Comparison of ENCODE assay signal across 16 cellular contexts in the genomic region with DNA sequence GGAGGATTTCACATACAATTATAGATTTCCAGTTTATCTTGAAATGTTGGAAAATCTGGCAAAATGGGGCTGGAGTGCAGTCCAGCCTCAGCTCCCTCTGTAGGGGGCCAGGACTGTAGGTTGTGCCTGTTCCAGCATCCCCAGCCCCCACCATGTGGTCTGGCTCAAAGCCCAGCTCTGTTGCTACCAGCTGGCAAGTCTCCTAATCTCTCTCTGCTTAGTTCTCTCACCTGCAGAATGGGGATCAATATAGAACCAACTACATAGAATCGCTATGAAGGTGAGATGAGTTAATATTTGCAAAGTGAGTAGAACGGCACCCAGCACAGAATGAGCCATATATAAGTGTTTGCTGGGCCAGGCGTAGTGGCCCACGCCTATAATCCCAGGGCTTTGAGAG. TPM values are rescaled to one million over a fixed set of nuclear protein-coding genes. Genes with fewer than 3 reads are reported as not detected.
DNase-seq lines count a peak whose midpoint lies in the region; ATAC-seq, FAIRE-seq and TF ChIP-seq lines count a peak whose summit lies in the region.
"Had no signal": no experiment of that assay in that cellular context is flagged by ENCODE, and none has a peak within 500 bp of the region (broad histone marks: within the 10 kb centered on the region; RNA-seq: fewer than 3 reads in every experiment).

No MANE protein-coding gene starts in this region.

- no peak overlapping the region for H4K5ac ChIP-seq in H1 (ENCODE audit: insufficient read length, low read depth, low read length)

- no peaks in the 10 kb centered on the region for H3K36me3 Mint-ChIP-seq in Calu3 (ENCODE audit: insufficient read depth, unreplicated experiment)
- H3K36me3 Mint-ChIP-seq in naive thymus-derived CD4-positive, alpha-beta T cell, result no peaks in the 10 kb centered on the region

- 88% methylated on average over 4 of the region's 4 CpGs; no CpG with 5 or more reads in 1 of the 2 experiments for WGBS in H1 (ENCODE audit: extremely low coverage in 1 of 2, insufficient coverage in 1 of 2, insufficient read length in 1 of 2, insufficient replicate concordance in 2 of 2, low coverage in 1 of 2, low lambda C conversion rate in 2 of 2, missing lambda C conversion rate in 1 of 2), 2 experiments

- BruUV-seq in Calu3 (replicated peaks; lab: Mats Ljungman, UMichigan), result no TSS peak

- no peak overlapping the region for H3K9ac ChIP-seq in H1 (replicated peaks in 1 of 4; ENCODE audit: extremely low read depth in 1 of 4, low read depth in 3 of 4, low read length in 3 of 4)

- POLR2A ChIA-PET in H1 (lab: Charles Lee; ENCODE audit: partially characterized antibody), result interaction anchor here (0.8 to 1.6 kb wide), 2 partner anchors 11 to 50 kb away, joined by 3 to 4 read pairs; partner anchors contain the start of gene TARDBP
- POLR2A ChIA-PET in naive thymus-derived CD4-positive, alpha-beta T cell (lab: Charles Lee), result no interaction called here

- H4K8ac ChIP-seq in H1 (ENCODE audit: extremely low read depth, insufficient read depth, low read length), result no peak overlapping the region

- TF ChIP-seq POLR2A in H1 (IDR thresholded peaks at IDR 0.05; ENCODE audit: control extremely low read depth in 1 of 2, low read depth in 2 of 2, low read length in 2 of 2), result no peak

- H4K91ac ChIP-seq in H1 (replicated peaks; ENCODE audit: insufficient read length, low read length), result no peak overlapping the region

- no peaks in the 10 kb centered on the region for H3K9me3 ChIP-seq in H1 (ENCODE audit: insufficient read depth in 2 of 2, low read depth in 1 of 2, low read length in 1 of 2)
- no peaks in the 10 kb centered on the region for H3K9me3 ChIP-seq in naive thymus-derived CD4-positive, alpha-beta T cell (ENCODE audit: control insufficient read depth in 2 of 3, low read length in 3 of 3)
- H3K9me3 ChIP-seq: gastrocnemius medialis, Peyer's patch, spleen had no signal

- no peak overlapping the region for H3K14ac ChIP-seq in H1 (ENCODE audit: insufficient read length)

- H3K27ac Mint-ChIP-seq in Calu3 (ENCODE audit: unreplicated experiment), result no peak overlapping the region
- H3K27ac Mint-ChIP-seq in naive thymus-derived CD4-positive, alpha-beta T cell, result no peak overlapping the region
- H3K27ac Mint-ChIP-seq: H9 had no signal

- H3K4me3 Mint-ChIP-seq in Calu3 (ENCODE audit: low read depth, unreplicated experiment), result no peak overlapping the region
- no peak overlapping the region for H3K4me3 Mint-ChIP-seq in naive thymus-derived CD4-positive, alpha-beta T cell
- H3K4me3 Mint-ChIP-seq: H9, neural crest cell had no signal

- no peak for FAIRE-seq in H1 (lab: Jason Lieb, UNC)

- CTCF ChIA-PET in Calu3 (lab: Charles Lee), result interaction anchor here (1.1 to 1.4 kb wide), 2 partner anchors 14 to 17 kb away, joined by 3 to 5 read pairs; no protein-coding TSS in a partner anchor
- CTCF ChIA-PET in H1 (lab: Charles Lee; ENCODE audit: partially characterized antibody), result interaction anchor here (0.7 to 4.6 kb wide), 6 partner anchors 8 to 53 kb away, joined by 3 to 29 read pairs (median 10); no protein-coding TSS in a partner anchor
- CTCF ChIA-PET in naive thymus-derived CD4-positive, alpha-beta T cell (lab: Charles Lee), result interaction anchor here (0.5 kb wide), 1 partner anchor 511 kb away, joined by 3 read pairs; no protein-coding TSS in a partner anchor

- no peak overlapping the region for H3K18ac ChIP-seq in H1 (ENCODE audit: extremely low read depth, low read length)

- H2AFZ ChIP-seq in H1 (ENCODE audit: low read length), result no peak overlapping the region

- H2BK12ac ChIP-seq in H1 (ENCODE audit: low read depth, low read length), result no peak overlapping the region

- H3K23ac ChIP-seq in H1 (ENCODE audit: insufficient read length), result no peak overlapping the region

- H3K4me3 ChIP-seq in H1 (ENCODE audit: extremely low read depth in 1 of 4, insufficient read depth in 2 of 4, low read depth in 3 of 4, low read length in 4 of 4), result no peak overlapping the region
- H3K4me3 ChIP-seq in naive thymus-derived CD4-positive, alpha-beta T cell (ENCODE audit: low read length), result no peak overlapping the region
- H3K4me3 ChIP-seq: gastrocnemius medialis, Peyer's patch, spleen had no signal

- H3K36me3 ChIP-seq in H1 (ENCODE audit: control insufficient read depth in 2 of 4, insufficient read depth in 4 of 4, low read length in 3 of 4), result no peaks in the 10 kb centered on the region
- no peaks in the 10 kb centered on the region for H3K36me3 ChIP-seq in naive thymus-derived CD4-positive, alpha-beta T cell (ENCODE audit: control insufficient read depth in 2 of 3, insufficient read depth in 3 of 3, low read length in 3 of 3)
- H3K36me3 ChIP-seq: gastrocnemius medialis, Peyer's patch, spleen had no signal

- ATAC-seq in HG03442 (IDR thresholded peaks at IDR 0.05; ENCODE audit: unreplicated experiment), result no peak
- no peak for ATAC-seq in naive thymus-derived CD4-positive, alpha-beta T cell
- ATAC-seq: gastrocnemius medialis had no signal

- TF ChIP-seq CTCF in Calu3 (IDR thresholded peaks at IDR 0.05; ENCODE audit: unreplicated experiment), result no peak
- no peak for TF ChIP-seq CTCF in H1 (IDR thresholded peaks at IDR 0.05; ENCODE audit: control extremely low read depth in 1 of 3, insufficient read depth in 1 of 3, low read depth in 1 of 3, low read length in 3 of 3)

- no peak overlapping the region for H2BK5ac ChIP-seq in H1 (ENCODE audit: low read depth, low read length)

- no peak overlapping the region for H2BK120ac ChIP-seq in H1 (replicated peaks; ENCODE audit: low read depth, low read length)

- H3K79me1 ChIP-seq in H1 (ENCODE audit: low read depth, low read length), result no peaks in the 10 kb centered on the region

- peak overlapping the region; percentile 81; the same call in 1 of the 2 replicates for H2BK15ac ChIP-seq in H1 (ENCODE audit: low read length)

- H2BK20ac ChIP-seq in H1 (ENCODE audit: low read length), result no peak overlapping the region

- DNase-seq in Calu3 (peak; percentile 64), NCI-H128 (lab: John Stamatoyannopoulos, UW; ENCODE audit: unreplicated experiment) (peak; percentile 80), NCI-H524 treated with DMSO at 0.1 percent for 48 hours (lab: John Stamatoyannopoulos, UW) (peak; percentile 72), H1 (ENCODE audit: low read depth in 1 of 2, low spot score in 2 of 2) (no peak), posterior vena cava (ENCODE audit: low spot score) (no peak), caudate nucleus (lab: John Stamatoyannopoulos, UW) (no peak)
- no peak for DNase-seq in naive thymus-derived CD4-positive, alpha-beta T cell
- DNase-seq: activated CD8-positive, alpha-beta memory T cell treated with anti-CD3 and anti-CD28 coated beads, Interleukin-2, amount 50 U/mL, for 48 hours; effector CD4-positive, alpha-beta T cell; gastrocnemius medialis; H9; Karpas-422; Peyer's patch; spleen had no signal

- TF ChIP-seq RAD21 in H1 (IDR thresholded peaks at IDR 0.05 in 1 of 2, conservative IDR thresholded peaks at IDR 0.05 in 1 of 2; ENCODE audit: low read depth in 2 of 2, low read length in 2 of 2), result no peak

- H3K79me2 ChIP-seq in H1 (ENCODE audit: control insufficient read depth in 1 of 2, insufficient read depth in 2 of 2, low read length in 2 of 2), result no peaks in the 10 kb centered on the region

- H3K27ac ChIP-seq in H1 (ENCODE audit: low read depth, low read length) (no peak overlapping the region), caudate nucleus (ENCODE audit: low read depth, low read length) (no peak overlapping the region)
- no peak overlapping the region for H3K27ac ChIP-seq in naive thymus-derived CD4-positive, alpha-beta T cell (ENCODE audit: low read depth, low read length)
- H3K27ac ChIP-seq: gastrocnemius medialis, Peyer's patch, spleen had no signal

- H3K4me1 ChIP-seq in H1 (replicated peaks in 1 of 4; ENCODE audit: control insufficient read depth in 3 of 4, insufficient read depth in 4 of 4, low read length in 3 of 4), result peaks cover 0 to 14% (median 9%) of the 10 kb centered on the region in 4 experiments; a peak in 6 of 7 replicates
- peaks cover 0 to 7% of the 10 kb centered on the region in 2 donors for H3K4me1 ChIP-seq in naive thymus-derived CD4-positive, alpha-beta T cell (ENCODE audit: control insufficient read depth in 2 of 2, insufficient read depth in 2 of 2, low read length in 2 of 2)

- no peak overlapping the region for H2AK5ac ChIP-seq in H1 (ENCODE audit: low read depth, low read length)

- H4K20me1 ChIP-seq in H1 (replicated peaks in 1 of 2; ENCODE audit: control insufficient read depth in 1 of 2, insufficient read depth in 2 of 2, low read length in 2 of 2), result no peaks in the 10 kb centered on the region

- H3K4me1 Mint-ChIP-seq in Calu3 (ENCODE audit: low read depth, unreplicated experiment), result no peaks in the 10 kb centered on the region
- H3K4me1 Mint-ChIP-seq in naive thymus-derived CD4-positive, alpha-beta T cell, result peaks cover 10 to 27% (median 19%) of the 10 kb centered on the region in 7 donors

- H3K27me3 Mint-ChIP-seq in Calu3 (ENCODE audit: unreplicated experiment), result peaks cover 11% of the 10 kb centered on the region
- peaks cover 0 to 19% (median 5%) of the 10 kb centered on the region in 5 donors for H3K27me3 Mint-ChIP-seq in naive thymus-derived CD4-positive, alpha-beta T cell

- no peaks in the 10 kb centered on the region; a peak in 1 of 7 replicates for H3K27me3 ChIP-seq in H1 (replicated peaks in 1 of 4; ENCODE audit: control insufficient read depth in 3 of 4, extremely low read depth in 1 of 4, insufficient read depth in 3 of 4, low read length in 3 of 4)
- H3K27me3 ChIP-seq in naive thymus-derived CD4-positive, alpha-beta T cell (ENCODE audit: control insufficient read depth in 2 of 2, insufficient read depth in 2 of 2, low read length in 2 of 2), result no peaks in the 10 kb centered on the region
- H3K27me3 ChIP-seq: gastrocnemius medialis, Peyer's patch had no signal

- H3K4ac ChIP-seq in H1 (replicated peaks; ENCODE audit: insufficient read length, low read depth, low read length), result no peak overlapping the region

- H3K56ac ChIP-seq in H1 (replicated peaks; ENCODE audit: insufficient read length, low read depth, low read length), result no peak overlapping the region

- intact Hi-C loops in Calu3 (cut with micrococcal nuclease; ENCODE audit: unreplicated experiment) (no loop called here), posterior vena cava (cut with DNase I) (no loop called here)
- intact Hi-C loops in naive thymus-derived CD4-positive, alpha-beta T cell (cut with micrococcal nuclease), result no loop called here

- TF ChIP-seq EP300 in H1 (IDR thresholded peaks at IDR 0.05; ENCODE audit: borderline replicate concordance in 1 of 2, low read depth in 2 of 2, low read length in 2 of 2), result no peak

- no peaks in the 10 kb centered on the region for H3K23me2 ChIP-seq in H1 (ENCODE audit: low read depth, low read length)

- no peak overlapping the region for H3K4me2 ChIP-seq in H1 (ENCODE audit: insufficient read depth in 1 of 2, low read depth in 2 of 2, low read length in 2 of 2)

- no peaks in the 10 kb centered on the region for H3K9me3 Mint-ChIP-seq in Calu3 (ENCODE audit: low read depth, unreplicated experiment)
- H3K9me3 Mint-ChIP-seq in naive thymus-derived CD4-positive, alpha-beta T cell, result no peaks in the 10 kb centered on the region
- H3K9me3 Mint-ChIP-seq: neural crest cell had no signal

RNA-seq across cellular contexts. Expression of gene TARDBP, which starts 50.0 kb away (rescaled TPM):
- total RNA-seq in Calu3 (2022), result 124 and 130 TPM in 2 replicates
- total RNA-seq in H1 (2021; fragmentation: NEBNext Ultra II Directional; extraction: Animal tissue kit (Norgen Biotek cat#: 25700)), result 232 and 240 TPM in 2 replicates
- 121 and 144 TPM in 2 replicates for polyA plus RNA-seq in H1 (2011; rRNA removed)
- polyA plus RNA-seq in H1 (2011; cell fraction: cytosol; rRNA removed), result 216 TPM
- polyA plus RNA-seq in H1 (2011; cell fraction: nucleus; rRNA removed), result 92.6 TPM
- polyA plus RNA-seq in H1 (2012, experiment 1 of 2), result 239 to 401 TPM (median 318 TPM) in 4 replicates
- polyA plus RNA-seq in H1 (2012, experiment 2 of 2), result 40.2 TPM
- polyA plus RNA-seq in H1 (2013, experiment 1 of 2), result 183 TPM
- polyA plus RNA-seq in H1 (2013, experiment 2 of 2), result 175 TPM
- polyA minus RNA-seq in H1 (2011; rRNA and poly(A)+ RNA removed), result 122 and 124 TPM in 2 replicates
- polyA minus RNA-seq in H1 (2011; cell fraction: cytosol; rRNA and poly(A)+ RNA removed), result 148 TPM
- 132 TPM for polyA minus RNA-seq in H1 (2011; cell fraction: nucleus; rRNA and poly(A)+ RNA removed)
- total RNA-seq in naive thymus-derived CD4-positive, alpha-beta T cell, result 100 to 1,000 TPM; 114 to 196 (median 174) TPM
- 10 to 100 TPM; 55.0 to 80.4 TPM for polyA plus RNA-seq in naive thymus-derived CD4-positive, alpha-beta T cell
- total RNA-seq in posterior vena cava, result 100 to 1,000 TPM; 124 to 130 TPM

Comparison
In these comparisons a context has a peak if more than half of its experiments do, and no peak if none do; other contexts are left out.
1. DNase-seq: peak in Calu3 (single experiment), NCI-H128 (single experiment) and NCI-H524 treated with DMSO at 0.1 percent for 48 hours (single experiment); none in H1 (0 of 2), naive thymus-derived CD4-positive, alpha-beta T cell (0 of 9), posterior vena cava (single experiment) and caudate nucleus (0 of 61).